11 cellular contexts compared by ENCODE assay signal in genomic region chr9:94950733-94951590, GRCh38.
A peak's percentile ranks its signal among the peaks of the same experiment; 100 is the strongest.
DNase-seq lines count a peak whose midpoint lies in the region; ATAC-seq, FAIRE-seq and TF ChIP-seq lines count a peak whose summit lies in the region.
"Had no signal": no experiment of that assay in that cellular context is flagged by ENCODE, and none has a peak within 500 bp of the region (broad histone marks: within the 10 kb centered on the region; RNA-seq: fewer than 3 reads in every experiment).

No MANE protein-coding gene starts in this region.

- H3K36me3 ChIP-seq in mucosa of descending colon (ENCODE audit: low read depth) = no peaks in the 10 kb centered on the region

- no peak for FAIRE-seq in GM19239 (lab: Jason Lieb, UNC)
- FAIRE-seq: H1 had no signal

- H3K4me1 ChIP-seq in mucosa of descending colon (ENCODE audit: low read depth) = peaks cover 22% of the 10 kb centered on the region

- TF ChIP-seq CTCF in 22Rv1 (IDR thresholded peaks at IDR 0.05) (no peak), mucosa of descending colon (IDR thresholded peaks at IDR 0.05) (no peak)

- DNase-seq in Jurkat, Clone E6-1 (ENCODE audit: low read depth, low spot score) = peak; percentile 17
- DNase-seq in mucosa of descending colon = no peak
- no peak for DNase-seq in hepatic stellate cell (ENCODE audit: low spot score)
- DNase-seq in GM19239 (ENCODE audit: insufficient read length, low spot score) = no peak
- no peak for DNase-seq in superior temporal gyrus (ENCODE audit: extremely low spot score)
- DNase-seq: DMS79 treated with DMSO at 0.1 percent for 48 hours, NCI-H1417 treated with DMSO at 0.1 percent for 48 hours had no signal

- intact Hi-C loops in mucosa of descending colon (cut with DNase I, micrococcal nuclease) = no loop called here

- no peaks in the 10 kb centered on the region for H3K9me3 ChIP-seq in mucosa of descending colon

- ATAC-seq in mucosa of descending colon (peak; percentile 94), HG03354 (IDR thresholded peaks at IDR 0.05; ENCODE audit: poor library complexity, severe bottlenecking, unreplicated experiment) (no peak)

- H3K27ac ChIP-seq in 22Rv1 = peak overlapping the region; percentile 57
- H3K27ac ChIP-seq in cingulate gyrus (ENCODE audit: low read depth, low read length) = peak overlapping the region; percentile 2

- H3K4me3 ChIP-seq in Jurkat, Clone E6-1 (ENCODE audit: low read length) = no peak overlapping the region
- H3K4me3 ChIP-seq in mucosa of descending colon = no peak overlapping the region
